29 cellular contexts compared by ENCODE assay signal in genomic region chr12:103558879-103559278, GRCh38. TPM values are rescaled to one million over a fixed set of nuclear protein-coding genes. Genes with fewer than 3 reads are reported as not detected.
"Had no signal": no experiment of that assay in that cellular context is flagged by ENCODE, and none has a peak within 500 bp of the region (broad histone marks: within the 10 kb centered on the region; RNA-seq: fewer than 3 reads in every experiment).

No MANE protein-coding gene starts in this region.

- ATAC-seq: gastroesophageal sphincter; heart left ventricle; left lobe of liver; naive thymus-derived CD4-positive, alpha-beta T cell; sciatic nerve; stimulated activated effector memory CD8-positive, alpha-beta T cell treated with anti-CD3 and anti-CD28 coated beads, Interleukin-12 subunit alpha, Interleukin-12 subunit beta, amount 100 ng/mL, for 72 hours had no signal

- H3K27ac ChIP-seq: dorsolateral prefrontal cortex, gastroesophageal sphincter, heart left ventricle, prostate gland, right atrium auricular region, stomach, thyroid gland had no signal

- H3K4me1 ChIP-seq: gastroesophageal sphincter, prostate gland, right atrium auricular region, stomach, thyroid gland had no signal

- H3K27me3 ChIP-seq: right atrium auricular region, thyroid gland had no signal

- H3K9me3 ChIP-seq: prostate gland, right atrium auricular region, stomach, thyroid gland had no signal

- H3K4me3 Mint-ChIP-seq: immature natural killer cell; naive thymus-derived CD4-positive, alpha-beta T cell; nephron progenitor cell; stimulated activated effector memory CD8-positive, alpha-beta T cell treated with anti-CD3 and anti-CD28 coated beads, Interleukin-12 subunit alpha, Interleukin-12 subunit beta, amount 100 ng/mL, for 72 hours; type B pancreatic cell had no signal

- H3K4me3 ChIP-seq: dorsolateral prefrontal cortex, gastroesophageal sphincter, heart left ventricle, lung, prostate gland, right atrium auricular region, smooth muscle cell, stomach, thyroid gland had no signal

- H3K36me3 Mint-ChIP-seq: immature natural killer cell; stimulated activated effector memory CD8-positive, alpha-beta T cell treated with anti-CD3 and anti-CD28 coated beads, Interleukin-12 subunit alpha, Interleukin-12 subunit beta, amount 100 ng/mL, for 72 hours; type B pancreatic cell had no signal

- H3K4me1 Mint-ChIP-seq: immature natural killer cell; naive thymus-derived CD4-positive, alpha-beta T cell; nephron progenitor cell; stimulated activated effector memory CD8-positive, alpha-beta T cell treated with anti-CD3 and anti-CD28 coated beads, Interleukin-12 subunit alpha, Interleukin-12 subunit beta, amount 100 ng/mL, for 72 hours had no signal

- H3K36me3 ChIP-seq: gastroesophageal sphincter, heart left ventricle, prostate gland, right atrium auricular region, stomach, thyroid gland had no signal

- H3K9me3 Mint-ChIP-seq: stimulated activated effector memory CD8-positive, alpha-beta T cell treated with anti-CD3 and anti-CD28 coated beads, Interleukin-12 subunit alpha, Interleukin-12 subunit beta, amount 100 ng/mL, for 72 hours; type B pancreatic cell had no signal

- H3K27ac Mint-ChIP-seq: immature natural killer cell; naive thymus-derived CD4-positive, alpha-beta T cell; nephron progenitor cell; stimulated activated effector memory CD8-positive, alpha-beta T cell treated with anti-CD3 and anti-CD28 coated beads, Interleukin-12 subunit alpha, Interleukin-12 subunit beta, amount 100 ng/mL, for 72 hours; type B pancreatic cell had no signal

- DNase-seq: dorsolateral prefrontal cortex; effector CD4-positive, alpha-beta T cell; foreskin fibroblast; heart left ventricle; hypothalamus; immature natural killer cell; kidney; mesenchymal stem cell; midbrain; naive thymus-derived CD4-positive, alpha-beta T cell; nephron progenitor cell; nucleus accumbens; stimulated activated CD4-positive, alpha-beta T cell treated with anti-CD3 and anti-CD28 coated beads, Interleukin-12 subunit alpha, Interleukin-12 subunit beta, amount 100 ng/mL, for 4 hours; stimulated activated CD4-positive, alpha-beta T cell treated with anti-CD3 and anti-CD28 coated beads, Interleukin-1b, Interleukin-23, amount 100 ng/mL, for 48 hours; stimulated activated CD4-positive, alpha-beta T cell treated with anti-CD3 and anti-CD28 coated beads, Interleukin-4, amount 100 ng/mL, for 1 hour; stimulated activated naive CD4-positive, alpha-beta T cell treated with Interleukin-2 at 50 U/mL for 16 hours; stomach; thyroid gland had no signal

RNA-seq across cellular contexts. Expression of gene STAB2, which starts 28.2 kb away (rescaled TPM):
- total RNA-seq: naive thymus-derived CD4-positive, alpha-beta T cell; osteocyte; smooth muscle cell; temporal lobe had no signal
- polyA plus RNA-seq: heart left ventricle; immature natural killer cell; naive thymus-derived CD4-positive, alpha-beta T cell; smooth muscle cell had no signal
